ENCODE assay signal across 19 cellular contexts in genomic region chr3:25555695-25556094, GRCh38.
DNase-seq lines count a peak whose midpoint lies in the region; ATAC-seq and TF ChIP-seq lines count a peak whose summit lies in the region.
"Had no signal": no experiment of that assay in that cellular context is flagged by ENCODE, and none has a peak within 500 bp of the region (broad histone marks: within the 10 kb centered on the region; RNA-seq: fewer than 3 reads in every experiment).

No MANE protein-coding gene starts in this region.

- peak overlapping the region; percentile 57 for H3K27ac Mint-ChIP-seq in mesothelial cell of epicardium
- H3K27ac Mint-ChIP-seq: CD8-positive, alpha-beta memory T cell had no signal

- no peaks in the 10 kb centered on the region for H3K27me3 Mint-ChIP-seq in mesothelial cell of epicardium (ENCODE audit: low read depth)

- H3K9me3 Mint-ChIP-seq in mesothelial cell of epicardium: peaks cover 6% of the 10 kb centered on the region
- H3K9me3 Mint-ChIP-seq: CD8-positive, alpha-beta memory T cell had no signal

- no peaks in the 10 kb centered on the region for H3K27me3 ChIP-seq in cardiac muscle cell
- no peaks in the 10 kb centered on the region for H3K27me3 ChIP-seq in thoracic aorta (replicated peaks; ENCODE audit: insufficient read depth)
- H3K27me3 ChIP-seq in mesenchymal stem cell (ENCODE audit: control insufficient read depth in 1 of 2, insufficient read depth in 1 of 2, low read length in 2 of 2): peaks cover 0 to 22% of the 10 kb centered on the region in 2 experiments
- H3K27me3 ChIP-seq: BLaER1 treated with 17β-estradiol and CSF1 and Interleukin-3, amounts not matched to agents 10 nM and 100 nM had no signal

- H3K27ac ChIP-seq in coronary artery (peak overlapping the region; percentile 27 to 46), cardiac muscle cell (peak overlapping the region; percentile 56), thoracic aorta (peak overlapping the region; percentile 4 to 21), mesenchymal stem cell (ENCODE audit: low read length, poor library complexity, severe bottlenecking) (no peak overlapping the region)
- H3K27ac ChIP-seq: A549; BLaER1 treated with 17β-estradiol and CSF1 and Interleukin-3, amounts not matched to agents 10 nM and 100 nM had no signal

- H3K79me1 ChIP-seq in mesenchymal stem cell (replicated peaks; ENCODE audit: low read length, poor library complexity, severe bottlenecking): no peaks in the 10 kb centered on the region

- no peak overlapping the region for H2BK12ac ChIP-seq in mesenchymal stem cell (ENCODE audit: low read length in 2 of 2)

- no peak overlapping the region for H2BK120ac ChIP-seq in mesenchymal stem cell (ENCODE audit: low read depth, low read length)

- H3K4me2 ChIP-seq in mesenchymal stem cell (ENCODE audit: low read length, poor library complexity, severe bottlenecking): no peak overlapping the region
- H3K4me2 ChIP-seq: A549 had no signal

- H2AFZ ChIP-seq in mesenchymal stem cell (ENCODE audit: low read depth, low read length): no peak overlapping the region

- H3K23ac ChIP-seq in mesenchymal stem cell (ENCODE audit: low read length in 2 of 2): no peak overlapping the region

- H3K9ac ChIP-seq in mesenchymal stem cell (ENCODE audit: low read length): no peak overlapping the region
- H3K9ac ChIP-seq: BLaER1 treated with 17β-estradiol and CSF1 and Interleukin-3, amounts not matched to agents 10 nM and 100 nM had no signal

- no peaks in the 10 kb centered on the region for H3K36me3 ChIP-seq in cardiac muscle cell
- no peaks in the 10 kb centered on the region for H3K36me3 ChIP-seq in thoracic aorta
- H3K36me3 ChIP-seq in mesenchymal stem cell (ENCODE audit: control insufficient read depth in 1 of 2, insufficient read depth in 2 of 2, low read depth in 1 of 2, low read length in 2 of 2): no peaks in the 10 kb centered on the region
- H3K36me3 ChIP-seq: BLaER1 treated with 17β-estradiol and CSF1 and Interleukin-3, amounts not matched to agents 10 nM and 100 nM; HAP-1 had no signal

- no peak overlapping the region for H4K8ac ChIP-seq in mesenchymal stem cell (ENCODE audit: low read length)

- DNase-seq in coronary artery (ENCODE audit: low spot score) (no peak), cardiac muscle cell (ENCODE audit: low read depth in 1 of 2, low spot score in 1 of 2) (no peak), mesothelial cell of epicardium (ENCODE audit: low spot score in 2 of 2, unreplicated experiment in 2 of 2) (no peak), thoracic aorta (ENCODE audit: low spot score) (no peak), mesenchymal stem cell (no peak)
- no peak for DNase-seq in stimulated activated naive CD8-positive, alpha-beta T cell treated with anti-CD3 and anti-CD28 coated beads, Interleukin-15, Interleukin-2, amounts not matched to agents 100 U/mL and 50 U/mL, for 24 hours
- DNase-seq: CD8-positive, alpha-beta memory T cell; DMS79 treated with DMSO at 0.1 percent for 48 hours; IMR-90; Karpas-422; NCI-H1417; NCI-H187 treated with DMSO at 0.1 percent for 48 hours; NCI-H446; NCI-H69; RPMI8226 had no signal

- H4K91ac ChIP-seq in mesenchymal stem cell (ENCODE audit: low read length): no peak overlapping the region

- no peak overlapping the region for H3K4me3 Mint-ChIP-seq in mesothelial cell of epicardium
- H3K4me3 Mint-ChIP-seq: CD8-positive, alpha-beta memory T cell had no signal

- ATAC-seq in thoracic aorta (ENCODE audit: insufficient number of reproducible peaks, low FRiP score, low read depth) (no peak), HG03097 (IDR thresholded peaks at IDR 0.05; ENCODE audit: low FRiP score, unreplicated experiment) (no peak)
- ATAC-seq in stimulated activated naive CD8-positive, alpha-beta T cell treated with anti-CD3 and anti-CD28 coated beads, Interleukin-15, Interleukin-2, amounts not matched to agents 100 U/mL and 50 U/mL, for 24 hours: no peak
- ATAC-seq: A549 had no signal

- no peak overlapping the region for H3K18ac ChIP-seq in mesenchymal stem cell (ENCODE audit: low read depth in 1 of 2, low read length in 2 of 2)

- H2AK5ac ChIP-seq in mesenchymal stem cell (ENCODE audit: low read length, severe bottlenecking): no peak overlapping the region

- H3K9me3 ChIP-seq in cardiac muscle cell (ENCODE audit: low read depth) (no peaks in the 10 kb centered on the region), thoracic aorta (no peaks in the 10 kb centered on the region), mesenchymal stem cell (ENCODE audit: control insufficient read depth, low read length) (peaks cover 3% of the 10 kb centered on the region)
- H3K9me3 ChIP-seq: A549, HAP-1 had no signal

- H3K4me1 ChIP-seq in cardiac muscle cell (ENCODE audit: low read depth) (peaks cover 30% of the 10 kb centered on the region), thoracic aorta (ENCODE audit: control insufficient read depth in 1 of 2, low read depth in 2 of 2) (peaks cover 17 to 36% of the 10 kb centered on the region in 2 donors), mesenchymal stem cell (ENCODE audit: control insufficient read depth, insufficient read depth, low read depth, low read length) (no peaks in the 10 kb centered on the region)
- H3K4me1 ChIP-seq: HAP-1 had no signal

- 55% methylated on average over 1 of the region's 2 CpGs for WGBS in mesenchymal stem cell

- H3K36me3 Mint-ChIP-seq in mesothelial cell of epicardium: peaks cover 17% of the 10 kb centered on the region
- H3K36me3 Mint-ChIP-seq: CD8-positive, alpha-beta memory T cell had no signal

- H2BK15ac ChIP-seq in mesenchymal stem cell (ENCODE audit: low read depth, poor library complexity, severe bottlenecking): no peak overlapping the region

- H3K4me3 ChIP-seq in coronary artery (no peak overlapping the region), cardiac muscle cell (no peak overlapping the region), thoracic aorta (no peak overlapping the region), mesenchymal stem cell (ENCODE audit: insufficient read depth in 1 of 2, low read depth in 1 of 2, low read length in 2 of 2) (no peak overlapping the region)
- H3K4me3 ChIP-seq: A549; BLaER1 treated with 17β-estradiol and CSF1 and Interleukin-3, amounts not matched to agents 10 nM and 100 nM; HAP-1 had no signal

- H3K14ac ChIP-seq in mesenchymal stem cell (ENCODE audit: low read length in 2 of 2): no peak overlapping the region

- peaks cover 42% of the 10 kb centered on the region for H3K4me1 Mint-ChIP-seq in mesothelial cell of epicardium
- H3K4me1 Mint-ChIP-seq: CD8-positive, alpha-beta memory T cell had no signal

- no peak overlapping the region for H2BK5ac ChIP-seq in mesenchymal stem cell (ENCODE audit: low read depth, low read length, poor library complexity, severe bottlenecking)

- no peak overlapping the region for H3K4ac ChIP-seq in mesenchymal stem cell (ENCODE audit: low read depth in 1 of 2, low read length in 2 of 2)

- no peak for TF ChIP-seq CTCF in coronary artery (IDR thresholded peaks at IDR 0.05)
- no peak for TF ChIP-seq CTCF in cardiac muscle cell (IDR thresholded peaks at IDR 0.05; ENCODE audit: low read depth, low read length)
- TF ChIP-seq CTCF in mesothelial cell of epicardium (IDR thresholded peaks at IDR 0.05; ENCODE audit: unreplicated experiment): no peak
- no peak for TF ChIP-seq CTCF in thoracic aorta (IDR thresholded peaks at IDR 0.05)
